In genomic region chr14:72882047-72882446, GRCh38 we compare ENCODE assay signal across 21 cellular contexts. TPM values are rescaled to one million over a fixed set of nuclear protein-coding genes. Genes with fewer than 3 reads are reported as not detected.
DNase-seq lines count a peak whose midpoint lies in the region; ATAC-seq, FAIRE-seq and TF ChIP-seq lines count a peak whose summit lies in the region.
"Had no signal": no experiment of that assay in that cellular context is flagged by ENCODE, and none has a peak within 500 bp of the region (broad histone marks: within the 10 kb centered on the region; RNA-seq: fewer than 3 reads in every experiment).

No MANE protein-coding gene starts in this region.

- H3K79me1 ChIP-seq in H1 (ENCODE audit: low read depth, low read length) = no peaks in the 10 kb centered on the region

- H3K23me2 ChIP-seq in H1 (ENCODE audit: low read depth, low read length) = no peaks in the 10 kb centered on the region; the same call in 1 of the 2 replicates

- POLR2A ChIA-PET in HepG2 (lab: Yijun Ruan, JAX) (no interaction called here), H1 (lab: Charles Lee; ENCODE audit: partially characterized antibody) (interaction anchor here (0.8 to 1.5 kb wide), 2 partner anchors 9 to 143 kb away, joined by 4 to 7 read pairs; no protein-coding TSS in a partner anchor)

- TF ChIP-seq EP300 in HepG2 (IDR thresholded peaks at IDR 0.05; ENCODE audit: low read depth in 2 of 2, low read length in 2 of 2) = no peak
- TF ChIP-seq EP300 in HepG2 (CRISPR knock-in tag; IDR thresholded peaks at IDR 0.05; ENCODE audit: borderline replicate concordance) = no peak
- TF ChIP-seq EP300 in H1 (IDR thresholded peaks at IDR 0.05; ENCODE audit: borderline replicate concordance in 1 of 2, low read depth in 2 of 2, low read length in 2 of 2) = no peak

- CTCF ChIA-PET in HepG2 (lab: Yijun Ruan, JAX; ENCODE audit: low intra/inter-chr PET ratio, low total read pairs) (no interaction called here), H1 (lab: Charles Lee; ENCODE audit: partially characterized antibody) (interaction anchor here (0.7 to 2.5 kb wide), 3 partner anchors 10 to 414 kb away, joined by 4 to 10 read pairs (median 4); no protein-coding TSS in a partner anchor)

- H2BK120ac ChIP-seq in H1 (replicated peaks; ENCODE audit: low read depth, low read length) = no peak overlapping the region

- no peak overlapping the region for H2BK15ac ChIP-seq in H1 (ENCODE audit: low read length)

- H3K23ac ChIP-seq in H1 (ENCODE audit: insufficient read length) = no peak overlapping the region

- FAIRE-seq in HepG2 (lab: Jason Lieb, UNC) (no peak), H1 (lab: Jason Lieb, UNC) (no peak)
- FAIRE-seq: D721Med, GM12878, GM19239, H54 had no signal

- H3F3A ChIP-seq in GM23338 (replicated peaks; ENCODE audit: low read depth) = no peaks in the 10 kb centered on the region

- H3K36me3 ChIP-seq in HepG2 (replicated peaks in 1 of 2; ENCODE audit: control insufficient read depth in 1 of 2, insufficient read depth in 2 of 2, low read length in 2 of 2) (no peaks in the 10 kb centered on the region), right lobe of liver (no peaks in the 10 kb centered on the region), GM23338 (ENCODE audit: insufficient read depth) (no peaks in the 10 kb centered on the region), H1 (ENCODE audit: control insufficient read depth in 2 of 4, insufficient read depth in 4 of 4, low read length in 3 of 4) (no peaks in the 10 kb centered on the region), brain microvascular endothelial cell (replicated peaks) (no peaks in the 10 kb centered on the region)
- H3K36me3 ChIP-seq: HAP-1 had no signal

- no peak for TF ChIP-seq CTCF in HepG2 (CRISPR knock-in tag; IDR thresholded peaks at IDR 0.05)
- TF ChIP-seq CTCF in right lobe of liver (IDR thresholded peaks at IDR 0.05) = no peak
- TF ChIP-seq CTCF in GM23338 (conservative IDR thresholded peaks at IDR 0.05; ENCODE audit: low read depth in 2 of 2) = no peak
- no peak for TF ChIP-seq CTCF in H1 (IDR thresholded peaks at IDR 0.05; ENCODE audit: control extremely low read depth in 1 of 3, insufficient read depth in 1 of 3, low read depth in 1 of 3, low read length in 3 of 3)
- no peak for TF ChIP-seq CTCF in nephron progenitor cell (IDR thresholded peaks at IDR 0.05)
- no peak for TF ChIP-seq CTCF in brain microvascular endothelial cell (IDR thresholded peaks at IDR 0.05; ENCODE audit: low read depth, low read length, missing control alignments)

- H4K5ac ChIP-seq in H1 (ENCODE audit: insufficient read length, low read depth, low read length) = no peak overlapping the region

- H3K4me2 ChIP-seq in HepG2 (ENCODE audit: low read depth, low read length) = no peak overlapping the region
- no peak overlapping the region for H3K4me2 ChIP-seq in GM23338
- no peak overlapping the region for H3K4me2 ChIP-seq in H1 (ENCODE audit: insufficient read depth in 1 of 2, low read depth in 2 of 2, low read length in 2 of 2)

- TF ChIP-seq RAD21 in HepG2 (CRISPR knock-in tag; IDR thresholded peaks at IDR 0.05) = no peak
- no peak for TF ChIP-seq RAD21 in H1 (IDR thresholded peaks at IDR 0.05 in 1 of 2, conservative IDR thresholded peaks at IDR 0.05 in 1 of 2; ENCODE audit: low read depth in 2 of 2, low read length in 2 of 2)

- no peak overlapping the region for H4K8ac ChIP-seq in H1 (ENCODE audit: extremely low read depth, insufficient read depth, low read length)

- no peak overlapping the region for H2BK12ac ChIP-seq in H1 (ENCODE audit: low read depth, low read length)

- no peaks in the 10 kb centered on the region for H3K9me3 ChIP-seq in HepG2 (ENCODE audit: low read length)
- H3K9me3 ChIP-seq in right lobe of liver = no peaks in the 10 kb centered on the region
- peaks cover 0 to 2% of the 10 kb centered on the region in 2 experiments; a peak in 1 of 4 replicates for H3K9me3 ChIP-seq in H1 (ENCODE audit: insufficient read depth in 2 of 2, low read depth in 1 of 2, low read length in 1 of 2)
- H3K9me3 ChIP-seq: HAP-1 had no signal

- TF ChIP-seq POLR2A in HepG2 (IDR thresholded peaks at IDR 0.05; ENCODE audit: insufficient read depth in 1 of 2, low read depth in 2 of 2, low read length in 2 of 2) = no peak
- TF ChIP-seq POLR2A in right lobe of liver (IDR thresholded peaks at IDR 0.05) = no peak
- TF ChIP-seq POLR2A in H1 (IDR thresholded peaks at IDR 0.05; ENCODE audit: control extremely low read depth in 1 of 2, low read depth in 2 of 2, low read length in 2 of 2) = no peak

- no peak overlapping the region for H2AK5ac ChIP-seq in H1 (ENCODE audit: low read depth, low read length)

- H3K18ac ChIP-seq in H1 (ENCODE audit: extremely low read depth, low read length) = no peak overlapping the region

- intact Hi-C loops in HepG2 (cut with micrococcal nuclease; ENCODE audit: unreplicated experiment) = no loop called here
- intact Hi-C loops in right lobe of liver (cut with DNase I) = no loop called here

- no peak overlapping the region for H3K4me3 Mint-ChIP-seq in GM23338
- H3K4me3 Mint-ChIP-seq in nephron progenitor cell = no peak overlapping the region
- H3K4me3 Mint-ChIP-seq: CD4-positive, alpha-beta memory T cell; HFFc6 had no signal

- ATAC-seq in HepG2 (no peak), right lobe of liver (no peak), GM23338 (no peak)
- ATAC-seq: GM12878 had no signal

- no peak overlapping the region for H3K27ac Mint-ChIP-seq in GM23338
- H3K27ac Mint-ChIP-seq in nephron progenitor cell = peak overlapping the region; percentile 72
- H3K27ac Mint-ChIP-seq: HFFc6 had no signal

- H3K36me3 Mint-ChIP-seq in GM23338 (ENCODE audit: low read depth) = peaks cover 4% of the 10 kb centered on the region; the same call in 1 of the 3 replicates
- H3K36me3 Mint-ChIP-seq in nephron progenitor cell (ENCODE audit: low read depth) = peaks cover 20% of the 10 kb centered on the region
- H3K36me3 Mint-ChIP-seq: CD4-positive, alpha-beta memory T cell had no signal

- no peak overlapping the region for H3K27ac ChIP-seq in HepG2 (ENCODE audit: extremely low read length, insufficient read depth, low read length)
- no peak overlapping the region for H3K27ac ChIP-seq in right lobe of liver
- no peak overlapping the region for H3K27ac ChIP-seq in GM23338 (ENCODE audit: low read depth)
- no peak overlapping the region for H3K27ac ChIP-seq in H1 (ENCODE audit: low read depth, low read length)
- H3K27ac ChIP-seq in brain microvascular endothelial cell = no peak overlapping the region
- H3K27ac ChIP-seq: GM23248 had no signal

- no peak overlapping the region for H2BK5ac ChIP-seq in H1 (ENCODE audit: low read depth, low read length)

- 63% methylated on average over 1 of the region's 1 CpG for WGBS in HepG2 (ENCODE audit: low lambda C conversion rate)
- WGBS in right lobe of liver (ENCODE audit: insufficient coverage, low coverage, low lambda C conversion rate, missing lambda C conversion rate) = 100% methylated on average over 1 of the region's 1 CpG
- 82% methylated on average over 1 of the region's 1 CpG; no CpG with 5 or more reads in 1 of the 2 experiments for WGBS in H1 (ENCODE audit: extremely low coverage in 1 of 2, insufficient coverage in 1 of 2, insufficient read length in 1 of 2, insufficient replicate concordance in 2 of 2, low coverage in 1 of 2, low lambda C conversion rate in 2 of 2, missing lambda C conversion rate in 1 of 2), 2 experiments

- H4K20me1 ChIP-seq in HepG2 (ENCODE audit: insufficient read depth, low read length) (no peaks in the 10 kb centered on the region), GM23338 (replicated peaks; ENCODE audit: insufficient read depth) (no peaks in the 10 kb centered on the region), H1 (replicated peaks in 1 of 2; ENCODE audit: control insufficient read depth in 1 of 2, insufficient read depth in 2 of 2, low read length in 2 of 2) (no peaks in the 10 kb centered on the region)

- no peak overlapping the region for H3K9ac ChIP-seq in HepG2 (ENCODE audit: insufficient read depth, low read depth, low read length)
- H3K9ac ChIP-seq in H1 (replicated peaks in 1 of 4; ENCODE audit: extremely low read depth in 1 of 4, low read depth in 3 of 4, low read length in 3 of 4) = no peak overlapping the region
- H3K9ac ChIP-seq: GM23248 had no signal

- H3K27me3 ChIP-seq in HepG2 (ENCODE audit: control insufficient read depth in 1 of 2, insufficient read depth in 2 of 2, low read length in 2 of 2) = peaks cover 0 to 3% of the 10 kb centered on the region in 2 experiments; a peak in 2 of 5 replicates
- H3K27me3 ChIP-seq in right lobe of liver = no peaks in the 10 kb centered on the region
- H3K27me3 ChIP-seq in GM23338 (ENCODE audit: insufficient read depth) = no peaks in the 10 kb centered on the region
- H3K27me3 ChIP-seq in H1 (replicated peaks in 1 of 4; ENCODE audit: control insufficient read depth in 3 of 4, extremely low read depth in 1 of 4, insufficient read depth in 3 of 4, low read length in 3 of 4) = peaks cover 0 to 1% (median 0%) of the 10 kb centered on the region in 4 experiments; a peak in 1 of 7 replicates
- no peaks in the 10 kb centered on the region for H3K27me3 ChIP-seq in brain microvascular endothelial cell (replicated peaks)

- no peak overlapping the region for H2AFZ ChIP-seq in HepG2 (ENCODE audit: low read length)
- peak overlapping the region; percentile 60; the same call in 1 of the 2 replicates for H2AFZ ChIP-seq in GM23338
- no peak overlapping the region for H2AFZ ChIP-seq in H1 (ENCODE audit: low read length)
- H2AFZ ChIP-seq: GM23248 had no signal

- H3K9me3 Mint-ChIP-seq in GM23338 (peaks cover 14% of the 10 kb centered on the region; the same call in 2 of the 3 replicates), nephron progenitor cell (peaks cover 21% of the 10 kb centered on the region)
- H3K9me3 Mint-ChIP-seq: HFFc6 had no signal

- no peak overlapping the region for H3K4me3 ChIP-seq in HepG2 (replicated peaks in 1 of 3; ENCODE audit: insufficient read depth in 1 of 3, low read depth in 2 of 3, low read length in 3 of 3)
- H3K4me3 ChIP-seq in right lobe of liver = no peak overlapping the region
- no peak overlapping the region for H3K4me3 ChIP-seq in GM23338
- H3K4me3 ChIP-seq in H1 (ENCODE audit: extremely low read depth in 1 of 4, insufficient read depth in 2 of 4, low read depth in 3 of 4, low read length in 4 of 4) = no peak overlapping the region
- H3K4me3 ChIP-seq in brain microvascular endothelial cell (ENCODE audit: low read depth, low read length) = no peak overlapping the region
- H3K4me3 ChIP-seq: GM12878, GM23248, HAP-1 had no signal

- H3K56ac ChIP-seq in H1 (replicated peaks; ENCODE audit: insufficient read length, low read depth, low read length) = no peak overlapping the region

- 0 out of 2 replicates have a peak, but pooled peaks cover 13% of the 10 kb centered on the region for H3K9me2 ChIP-seq in GM23338 (ENCODE audit: insufficient read depth)

- H3K14ac ChIP-seq in H1 (ENCODE audit: insufficient read length) = no peak overlapping the region

- H3K4me1 ChIP-seq in HepG2 (ENCODE audit: insufficient read depth, low read length) (no peaks in the 10 kb centered on the region), right lobe of liver (no peaks in the 10 kb centered on the region), GM23338 (ENCODE audit: insufficient read depth) (peaks cover 14% of the 10 kb centered on the region), H1 (replicated peaks in 1 of 4; ENCODE audit: control insufficient read depth in 3 of 4, insufficient read depth in 4 of 4, low read length in 3 of 4) (peaks cover 0 to under 1% (median 0%) of the 10 kb centered on the region in 4 experiments; a peak in 2 of 7 replicates)
- H3K4me1 ChIP-seq: HAP-1 had no signal

- H4K91ac ChIP-seq in H1 (replicated peaks; ENCODE audit: insufficient read length, low read length) = no peak overlapping the region

- in situ Hi-C loops in HepG2 (cut with HindIII; ENCODE audit: extremely low pct_ligation_motif_present, low pct_unique_long_range_greater_than_20kb) = no loop called here
- in situ Hi-C loops in brain microvascular endothelial cell (cut with HindIII; ENCODE audit: low pct_ligation_motif_present, low sequenced_read_pairs) = no loop called here

- H3K4me1 Mint-ChIP-seq in GM23338 = peaks cover 12% of the 10 kb centered on the region; the same call in 2 of the 3 replicates
- H3K4me1 Mint-ChIP-seq in nephron progenitor cell = peaks cover 93% of the 10 kb centered on the region

- no TSS peak for BruUV-seq in HepG2 (replicated peaks; lab: Mats Ljungman, UMichigan)

- H3K4ac ChIP-seq in H1 (replicated peaks; ENCODE audit: insufficient read length, low read depth, low read length) = no peak overlapping the region

- H3K27me3 Mint-ChIP-seq in GM23338 (ENCODE audit: insufficient read depth, low read depth, poor library complexity) = peaks cover 5% of the 10 kb centered on the region
- H3K27me3 Mint-ChIP-seq in nephron progenitor cell (ENCODE audit: low read depth, poor library complexity) = no peaks in the 10 kb centered on the region

- DNase-seq in HepG2 (ENCODE audit: low spot score) (no peak), right lobe of liver (no peak), GM23338 (ENCODE audit: low spot score) (no peak), H1 (ENCODE audit: low read depth in 1 of 2, low spot score in 2 of 2) (no peak), nephron progenitor cell (no peak), brain microvascular endothelial cell (no peak)
- DNase-seq in activated T-cell treated with anti-CD3 and anti-CD28 coated beads, Interleukin-2, amount 50 U/mL, for 48 hours = no peak
- DNase-seq: 8988T; C1 segment of cervical spinal cord; CD4-positive, alpha-beta memory T cell; DMS 273 treated with DMSO at 0.1 percent for 48 hours; DMS79; EL; GDM1; GM23248; HFFc6 had no signal

- H3K79me2 ChIP-seq in HepG2 (ENCODE audit: insufficient read depth, low read length) (no peaks in the 10 kb centered on the region), GM23338 (replicated peaks; ENCODE audit: insufficient read depth) (no peaks in the 10 kb centered on the region), H1 (ENCODE audit: control insufficient read depth in 1 of 2, insufficient read depth in 2 of 2, low read length in 2 of 2) (no peaks in the 10 kb centered on the region)

- no peak overlapping the region for H2BK20ac ChIP-seq in H1 (ENCODE audit: low read length)

RNA-seq across cellular contexts. Expression of gene DPF3, which starts 11.9 kb away (rescaled TPM):
- total RNA-seq in HepG2 (2016; rRNA removed; fragmentation: Illumina TruSeq; extraction: Trizol) (0.60 TPM in 2 replicates), right lobe of liver (1 to 10 TPM; 1.2 to 5.7 (median 2.9) TPM)
- 0.09 and 0.20 TPM in 2 replicates for total RNA-seq in HepG2 (2016; cell fraction: cytosol; rRNA removed; fragmentation: Illumina TruSeq; extraction: Trizol; ENCODE audit: low read depth)
- total RNA-seq in HepG2 (2016; cell fraction: insoluble cytoplasmic fraction; rRNA removed; fragmentation: Illumina TruSeq; extraction: Trizol) = 0.73 and 0.84 TPM in 2 replicates
- 0.37 and 0.38 TPM in 2 replicates for total RNA-seq in HepG2 (2016; cell fraction: membrane; rRNA removed; fragmentation: Illumina TruSeq; extraction: Trizol)
- total RNA-seq in HepG2 (2016; cell fraction: nucleus; rRNA removed; fragmentation: Illumina TruSeq; extraction: Trizol) = 1.8 TPM in 2 replicates
- polyA plus RNA-seq in HepG2 (2011; rRNA removed) (0.09 and 0.14 TPM in 2 replicates), GM23338 (2016; fragmentation: Nextera tagmentation; extraction: Ambion mirVana) (0.18 and 0.37 TPM in 2 replicates), H1 (2011; rRNA removed) (0.03 TPM in 1 of 2 replicates, not detected in the other)
- polyA plus RNA-seq in HepG2 (2011; cell fraction: cytosol; rRNA removed) = 0.04 and 0.05 TPM in 2 replicates
- polyA plus RNA-seq in HepG2 (2011; cell fraction: nucleus; rRNA removed) = 0.26 and 0.66 TPM in 2 replicates
- polyA plus RNA-seq in HepG2 (2012) = 0.05 and 0.24 TPM in 2 replicates
- 0.05 and 0.17 TPM in 2 replicates for polyA plus RNA-seq in HepG2 (2016; cell fraction: cytosol; fragmentation: Illumina TruSeq; extraction: Trizol; ENCODE audit: low read depth)
- polyA plus RNA-seq in HepG2 (2016; cell fraction: insoluble cytoplasmic fraction; fragmentation: Illumina TruSeq; extraction: Trizol; ENCODE audit: low read depth) = 0.32 and 0.46 TPM in 2 replicates
- 0.15 and 0.17 TPM in 2 replicates for polyA plus RNA-seq in HepG2 (2016; cell fraction: membrane; fragmentation: Illumina TruSeq; extraction: Trizol; ENCODE audit: low read depth)
- polyA plus RNA-seq in HepG2 (2016; cell fraction: nucleus; fragmentation: Illumina TruSeq; extraction: Trizol; ENCODE audit: insufficient read depth, low read depth) = 1.3 and 1.6 TPM in 2 replicates
- polyA minus RNA-seq in HepG2 (2011; rRNA and poly(A)+ RNA removed; ENCODE audit: low replicate concordance) = 0.16 and 2.6 TPM in 2 replicates
- not detected in 2 replicates for polyA minus RNA-seq in HepG2 (2011; cell fraction: cytosol; rRNA and poly(A)+ RNA removed)
- polyA minus RNA-seq in HepG2 (2011; cell fraction: nucleus; rRNA and poly(A)+ RNA removed) = 0.25 and 0.77 TPM in 2 replicates
- 1.0 TPM in 1 of 2 replicates, not detected in the other for total RNA-seq in GM23338 (2014; rRNA removed; shearing (Covaris generic))
- total RNA-seq in H1 (2021; fragmentation: NEBNext Ultra II Directional; extraction: Animal tissue kit (Norgen Biotek cat#: 25700)) = 0.08 and 0.19 TPM in 2 replicates
- 0.08 TPM for polyA plus RNA-seq in H1 (2011; cell fraction: cytosol; rRNA removed)
- polyA plus RNA-seq in H1 (2011; cell fraction: nucleus; rRNA removed) = 0.19 TPM
- polyA plus RNA-seq in H1 (2012, experiment 1 of 2) = 0.06 TPM in 1 of 4 replicates, not detected in the others
- polyA plus RNA-seq in H1 (2012, experiment 2 of 2) = not detected
- 0.16 TPM for polyA plus RNA-seq in H1 (2013, experiment 1 of 2)
- polyA plus RNA-seq in H1 (2013, experiment 2 of 2) = 0.07 TPM
- polyA minus RNA-seq in H1 (2011; rRNA and poly(A)+ RNA removed) = 0.22 and 0.49 TPM in 2 replicates
- not detected for polyA minus RNA-seq in H1 (2011; cell fraction: cytosol; rRNA and poly(A)+ RNA removed)
- polyA minus RNA-seq in H1 (2011; cell fraction: nucleus; rRNA and poly(A)+ RNA removed) = 0.40 TPM

RNA-seq across cellular contexts. Expression of gene DCAF4, which starts 44.2 kb away (rescaled TPM):
- total RNA-seq in HepG2 (2016; rRNA removed; fragmentation: Illumina TruSeq; extraction: Trizol) (17.3 and 18.8 TPM in 2 replicates), right lobe of liver (10 to 100 TPM in 4 of 6 experiments, 1 to 10 TPM in 2; 5.8 to 13.6 (median 10.5) TPM)
- total RNA-seq in HepG2 (2016; cell fraction: cytosol; rRNA removed; fragmentation: Illumina TruSeq; extraction: Trizol; ENCODE audit: low read depth) = 3.9 and 4.3 TPM in 2 replicates
- 19.7 and 20.3 TPM in 2 replicates for total RNA-seq in HepG2 (2016; cell fraction: insoluble cytoplasmic fraction; rRNA removed; fragmentation: Illumina TruSeq; extraction: Trizol)
- 5.0 and 5.4 TPM in 2 replicates for total RNA-seq in HepG2 (2016; cell fraction: membrane; rRNA removed; fragmentation: Illumina TruSeq; extraction: Trizol)
- total RNA-seq in HepG2 (2016; cell fraction: nucleus; rRNA removed; fragmentation: Illumina TruSeq; extraction: Trizol) = 20.4 and 27.6 TPM in 2 replicates
- polyA plus RNA-seq in HepG2 (2011; rRNA removed) (21.1 and 25.6 TPM in 2 replicates), GM23338 (2016; fragmentation: Nextera tagmentation; extraction: Ambion mirVana) (17.5 and 18.4 TPM in 2 replicates), H1 (2011; rRNA removed) (17.0 and 26.3 TPM in 2 replicates)
- 15.1 and 22.4 TPM in 2 replicates for polyA plus RNA-seq in HepG2 (2011; cell fraction: cytosol; rRNA removed)
- polyA plus RNA-seq in HepG2 (2011; cell fraction: nucleus; rRNA removed) = 71.7 and 82.4 TPM in 2 replicates
- polyA plus RNA-seq in HepG2 (2012) = 16.5 and 19.5 TPM in 2 replicates
- 1.7 and 2.2 TPM in 2 replicates for polyA plus RNA-seq in HepG2 (2016; cell fraction: cytosol; fragmentation: Illumina TruSeq; extraction: Trizol; ENCODE audit: low read depth)
- polyA plus RNA-seq in HepG2 (2016; cell fraction: insoluble cytoplasmic fraction; fragmentation: Illumina TruSeq; extraction: Trizol; ENCODE audit: low read depth) = 18.3 and 21.3 TPM in 2 replicates
- 3.5 and 3.9 TPM in 2 replicates for polyA plus RNA-seq in HepG2 (2016; cell fraction: membrane; fragmentation: Illumina TruSeq; extraction: Trizol; ENCODE audit: low read depth)
- 26.1 and 30.0 TPM in 2 replicates for polyA plus RNA-seq in HepG2 (2016; cell fraction: nucleus; fragmentation: Illumina TruSeq; extraction: Trizol; ENCODE audit: insufficient read depth, low read depth)
- 21.6 and 30.7 TPM in 2 replicates for polyA minus RNA-seq in HepG2 (2011; rRNA and poly(A)+ RNA removed; ENCODE audit: low replicate concordance)
- 6.5 and 8.3 TPM in 2 replicates for polyA minus RNA-seq in HepG2 (2011; cell fraction: cytosol; rRNA and poly(A)+ RNA removed)
- 54.1 and 63.2 TPM in 2 replicates for polyA minus RNA-seq in HepG2 (2011; cell fraction: nucleus; rRNA and poly(A)+ RNA removed)
- total RNA-seq in GM23338 (2014; rRNA removed; shearing (Covaris generic)) = 30.3 and 39.3 TPM in 2 replicates
- total RNA-seq in H1 (2021; fragmentation: NEBNext Ultra II Directional; extraction: Animal tissue kit (Norgen Biotek cat#: 25700)) = 16.8 and 21.1 TPM in 2 replicates
- 28.3 TPM for polyA plus RNA-seq in H1 (2011; cell fraction: cytosol; rRNA removed)
- polyA plus RNA-seq in H1 (2011; cell fraction: nucleus; rRNA removed) = 35.9 TPM
- polyA plus RNA-seq in H1 (2012, experiment 1 of 2) = 13.7 to 17.0 TPM (median 14.8 TPM) in 4 replicates
- polyA plus RNA-seq in H1 (2012, experiment 2 of 2) = 7.8 TPM
- polyA plus RNA-seq in H1 (2013, experiment 1 of 2) = 22.5 TPM
- 22.9 TPM for polyA plus RNA-seq in H1 (2013, experiment 2 of 2)
- 24.8 and 27.4 TPM in 2 replicates for polyA minus RNA-seq in H1 (2011; rRNA and poly(A)+ RNA removed)
- 7.8 TPM for polyA minus RNA-seq in H1 (2011; cell fraction: cytosol; rRNA and poly(A)+ RNA removed)
- polyA minus RNA-seq in H1 (2011; cell fraction: nucleus; rRNA and poly(A)+ RNA removed) = 26.9 TPM

Comparison
In these comparisons a context has a peak if more than half of its experiments do, and no peak if none do; other contexts are left out.
1. Of the 41 proteins assayed by ChIP-seq in both HepG2 and H1: peak only in HepG2: none; only in H1: none; in both: MAFK; in neither: 40.